Comparison of ENCODE assay signal across 2 cellular contexts in the genomic region with DNA sequence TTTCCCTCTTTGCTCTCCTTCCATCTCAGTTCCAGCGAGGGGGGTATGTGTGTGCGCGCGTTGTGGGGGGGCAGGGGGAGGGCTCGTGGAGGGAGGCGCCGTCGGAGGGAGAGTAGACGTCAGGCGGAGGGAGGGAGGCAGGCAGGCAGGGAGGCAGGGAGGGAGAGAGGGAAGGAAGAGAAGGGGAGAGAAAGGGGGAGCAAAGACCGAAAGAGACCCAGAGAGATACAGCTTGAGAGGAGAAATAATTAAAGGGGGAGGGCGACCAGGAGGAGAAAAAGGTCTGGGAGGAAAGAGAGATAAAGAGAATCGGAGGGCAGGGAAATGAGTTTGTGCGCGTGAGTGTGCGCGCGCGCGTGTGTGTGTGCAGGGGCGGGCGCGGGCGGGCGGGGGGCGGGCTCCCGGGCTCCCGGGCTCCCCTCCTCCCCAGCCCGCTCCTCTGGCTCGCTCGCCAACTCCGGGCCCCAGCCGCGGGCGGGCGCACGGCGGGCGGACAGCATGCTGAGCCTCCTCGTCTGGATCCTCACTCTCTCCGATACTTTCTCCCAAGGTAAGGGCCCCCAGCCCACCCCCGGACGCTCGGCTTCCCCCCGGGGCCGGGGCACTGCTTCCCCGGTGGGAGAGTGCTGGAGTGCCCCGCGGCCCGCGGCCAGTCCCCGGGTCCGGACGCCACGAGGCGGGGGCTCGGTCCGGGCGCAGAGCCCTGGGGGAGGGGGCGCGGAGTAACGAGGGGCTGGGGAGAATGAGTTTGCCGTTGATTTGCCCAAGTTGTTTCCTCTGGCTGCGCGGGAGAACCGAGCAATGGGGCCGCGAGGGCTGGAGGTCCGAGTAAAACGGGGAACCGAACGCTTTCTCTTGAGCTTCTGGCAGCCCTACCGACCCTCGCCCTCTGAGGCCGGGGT.
TF ChIP-seq lines count a peak whose summit lies in the region.

A gene (plus strand): TSS at position 467 of the 902 bp plus-strand sequence. CDS start 32 bp downstream, at position 499.

TF ChIP-seq in PFSK-1, 5 proteins besides CTCF, POLR2A, EP300 and RAD21:
- peak; percentile 59; the same call in 1 of the 2 replicates for TF ChIP-seq POLR2AphosphoS5 (IDR thresholded peaks at IDR 0.05; ENCODE audit: low read depth, low read length)
- TF ChIP-seq TAF1 (IDR thresholded peaks at IDR 0.05; ENCODE audit: borderline replicate concordance, insufficient read depth, low read length) = no peak
- TF ChIP-seq, protein P1, sequence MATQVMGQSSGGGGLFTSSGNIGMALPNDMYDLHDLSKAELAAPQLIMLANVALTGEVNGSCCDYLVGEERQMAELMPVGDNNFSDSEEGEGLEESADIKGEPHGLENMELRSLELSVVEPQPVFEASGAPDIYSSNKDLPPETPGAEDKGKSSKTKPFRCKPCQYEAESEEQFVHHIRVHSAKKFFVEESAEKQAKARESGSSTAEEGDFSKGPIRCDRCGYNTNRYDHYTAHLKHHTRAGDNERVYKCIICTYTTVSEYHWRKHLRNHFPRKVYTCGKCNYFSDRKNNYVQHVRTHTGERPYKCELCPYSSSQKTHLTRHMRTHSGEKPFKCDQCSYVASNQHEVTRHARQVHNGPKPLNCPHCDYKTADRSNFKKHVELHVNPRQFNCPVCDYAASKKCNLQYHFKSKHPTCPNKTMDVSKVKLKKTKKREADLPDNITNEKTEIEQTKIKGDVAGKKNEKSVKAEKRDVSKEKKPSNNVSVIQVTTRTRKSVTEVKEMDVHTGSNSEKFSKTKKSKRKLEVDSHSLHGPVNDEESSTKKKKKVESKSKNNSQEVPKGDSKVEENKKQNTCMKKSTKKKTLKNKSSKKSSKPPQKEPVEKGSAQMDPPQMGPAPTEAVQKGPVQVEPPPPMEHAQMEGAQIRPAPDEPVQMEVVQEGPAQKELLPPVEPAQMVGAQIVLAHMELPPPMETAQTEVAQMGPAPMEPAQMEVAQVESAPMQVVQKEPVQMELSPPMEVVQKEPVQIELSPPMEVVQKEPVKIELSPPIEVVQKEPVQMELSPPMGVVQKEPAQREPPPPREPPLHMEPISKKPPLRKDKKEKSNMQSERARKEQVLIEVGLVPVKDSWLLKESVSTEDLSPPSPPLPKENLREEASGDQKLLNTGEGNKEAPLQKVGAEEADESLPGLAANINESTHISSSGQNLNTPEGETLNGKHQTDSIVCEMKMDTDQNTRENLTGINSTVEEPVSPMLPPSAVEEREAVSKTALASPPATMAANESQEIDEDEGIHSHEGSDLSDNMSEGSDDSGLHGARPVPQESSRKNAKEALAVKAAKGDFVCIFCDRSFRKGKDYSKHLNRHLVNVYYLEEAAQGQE (IDR thresholded peaks at IDR 0.05; ENCODE audit: insufficient read depth in 1 of 2, low read depth in 2 of 2, low read length in 2 of 2) = no peak
- TF ChIP-seq FOXP2 (optimal IDR thresholded peaks at IDR 0.05; ENCODE audit: borderline replicate concordance, extremely low read depth, extremely low read length, insufficient read depth) = no peak
- TF ChIP-seq SIN3A (IDR thresholded peaks at IDR 0.05; ENCODE audit: borderline replicate concordance, insufficient read depth, low read length) = no peak

TF ChIP-seq in H1, 55 proteins besides CTCF, POLR2A, EP300 and RAD21:
- TF ChIP-seq CTBP2 (IDR thresholded peaks at IDR 0.05; ENCODE audit: borderline replicate concordance, insufficient read depth, insufficient read length, low read length) (no peak), RBBP5 (IDR thresholded peaks at IDR 0.05; ENCODE audit: borderline replicate concordance, low read depth, low read length) (0 out of 2 replicates have a peak, but pooled peaks have one; percentile 7), SP4 (IDR thresholded peaks at IDR 0.05; ENCODE audit: low read length) (no peak), PHF8 (conservative IDR thresholded peaks at IDR 0.05; ENCODE audit: low read depth, low read length) (peak; percentile 57; the same call in 1 of the 2 replicates), HDAC2 (IDR thresholded peaks at IDR 0.05; ENCODE audit: borderline replicate concordance in 1 of 2, low read depth in 2 of 2, low read length in 2 of 2) (0 out of 4 replicates have a peak, but pooled peaks of 1 of the 2 experiments have one; percentile 7), TAF1 (IDR thresholded peaks at IDR 0.05; ENCODE audit: low read depth, low read length) (peak; percentile 41; the same call in 1 of the 2 replicates), KDM4A (IDR thresholded peaks at IDR 0.05; ENCODE audit: low read depth, low read length, severe bottlenecking) (peak; percentile 48), ASH2L (IDR thresholded peaks at IDR 0.05; ENCODE audit: low read length) (peak; percentile 93), EGR1 (IDR thresholded peaks at IDR 0.05; ENCODE audit: borderline replicate concordance, low read depth, low read length) (0 out of 2 replicates have a peak, but pooled peaks have one; percentile 6)
- TF ChIP-seq, protein P2, sequence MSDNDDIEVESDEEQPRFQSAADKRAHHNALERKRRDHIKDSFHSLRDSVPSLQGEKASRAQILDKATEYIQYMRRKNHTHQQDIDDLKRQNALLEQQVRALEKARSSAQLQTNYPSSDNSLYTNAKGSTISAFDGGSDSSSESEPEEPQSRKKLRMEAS (IDR thresholded peaks at IDR 0.05) = peak; percentile 49; the same call in 1 of the 2 replicates
